ENCODE assay signal across 8 cellular contexts in genomic region chr12:57479376-57480115, GRCh38. TPM values are rescaled to one million over a fixed set of nuclear protein-coding genes. Genes with fewer than 3 reads are reported as not detected.
DNase-seq lines count a peak whose midpoint lies in the region; ATAC-seq and TF ChIP-seq lines count a peak whose summit lies in the region.
"Had no signal": no experiment of that assay in that cellular context is flagged by ENCODE, and none has a peak within 500 bp of the region (broad histone marks: within the 10 kb centered on the region; RNA-seq: fewer than 3 reads in every experiment).

ARHGAP9 (minus strand) TSS chr12:57479866; CDS start chr12:57479406, 460 bp downstream.

- no peaks in the 10 kb centered on the region for H3K9me3 ChIP-seq in colonic mucosa

- peak within 1 kb of the TSS; percentile 73 for H3K27ac ChIP-seq in colonic mucosa

- H3K4me1 Mint-ChIP-seq in stimulated activated effector memory CD8-positive, alpha-beta T cell treated with anti-CD3 and anti-CD28 coated beads, Interleukin-12 subunit alpha, Interleukin-12 subunit beta, amount 100 ng/mL, for 72 hours: peaks cover 66% of the 10 kb centered on the region

- H3K9me3 Mint-ChIP-seq in stimulated activated effector memory CD8-positive, alpha-beta T cell treated with anti-CD3 and anti-CD28 coated beads, Interleukin-12 subunit alpha, Interleukin-12 subunit beta, amount 100 ng/mL, for 72 hours: no peaks in the 10 kb centered on the region

- H3K36me3 ChIP-seq in colonic mucosa: no peaks in the 10 kb centered on the region

- H3K27me3 ChIP-seq in colonic mucosa: peaks cover 21% of the 10 kb centered on the region

- H3K4me3 ChIP-seq in colonic mucosa: no peak within 1 kb of the TSS

- H3K4me1 ChIP-seq in colonic mucosa: no peaks in the 10 kb centered on the region

- intact Hi-C loops in colonic mucosa (cut with DNase I): no loop called here

- peaks cover 56% of the 10 kb centered on the region for H3K36me3 Mint-ChIP-seq in stimulated activated effector memory CD8-positive, alpha-beta T cell treated with anti-CD3 and anti-CD28 coated beads, Interleukin-12 subunit alpha, Interleukin-12 subunit beta, amount 100 ng/mL, for 72 hours

- H3K9ac ChIP-seq in colonic mucosa (ENCODE audit: low read depth in 2 of 2, low read length in 2 of 2): peak within 1 kb of the TSS; percentile 46 to 68

- TF ChIP-seq CTCF in colonic mucosa (IDR thresholded peaks at IDR 0.05): no peak

- peak; percentile 61 for DNase-seq in T follicular helper cell (ENCODE audit: low read depth)
- no peak for DNase-seq in colonic mucosa
- DNase-seq in stimulated activated effector memory CD8-positive, alpha-beta T cell treated with anti-CD3 and anti-CD28 coated beads, Interleukin-12 subunit alpha, Interleukin-12 subunit beta, amount 100 ng/mL, for 72 hours (ENCODE audit: low spot score in 2 of 2): peak in 1 of 2 donors; percentile 77
- DNase-seq in GM03348 (ENCODE audit: low spot score): no peak
- no peak for DNase-seq in NCI-H774 (lab: John Stamatoyannopoulos, UW)

- peak; percentile 34 for ATAC-seq in GM19397 (IDR thresholded peaks at IDR 0.05; ENCODE audit: unreplicated experiment)
- peak; percentile 76 for ATAC-seq in stimulated activated effector memory CD8-positive, alpha-beta T cell treated with anti-CD3 and anti-CD28 coated beads, Interleukin-12 subunit alpha, Interleukin-12 subunit beta, amount 100 ng/mL, for 72 hours
- ATAC-seq in HG03045 (IDR thresholded peaks at IDR 0.05; ENCODE audit: unreplicated experiment): no peak

- H3K4me3 Mint-ChIP-seq in stimulated activated effector memory CD8-positive, alpha-beta T cell treated with anti-CD3 and anti-CD28 coated beads, Interleukin-12 subunit alpha, Interleukin-12 subunit beta, amount 100 ng/mL, for 72 hours: peak within 1 kb of the TSS; percentile 86

- peak within 1 kb of the TSS; percentile 99 for H3K27ac Mint-ChIP-seq in stimulated activated effector memory CD8-positive, alpha-beta T cell treated with anti-CD3 and anti-CD28 coated beads, Interleukin-12 subunit alpha, Interleukin-12 subunit beta, amount 100 ng/mL, for 72 hours

RNA-seq across cellular contexts. Expression of gene ARHGAP9, which starts in this region (rescaled TPM):
- total RNA-seq in colonic mucosa: 1 to 10 TPM; 5.5 to 6.5 TPM
- total RNA-seq: RPMI7951 had no signal
